ENCODE assay signal across 8 cellular contexts in genomic region chr18:76405761-76406356, GRCh38.
DNase-seq lines count a peak whose midpoint lies in the region; ATAC-seq and TF ChIP-seq lines count a peak whose summit lies in the region.

No MANE protein-coding gene starts in this region.

- no TSS peak for BruUV-seq in OCI-LY7 (replicated peaks; lab: Mats Ljungman, UMichigan)

- intact Hi-C loops in OCI-LY7 (cut with micrococcal nuclease; ENCODE audit: unreplicated experiment) = no loop called here
- intact Hi-C loops in thyroid gland (cut with DNase I) = no loop called here

- no peaks in the 10 kb centered on the region for H4K20me1 ChIP-seq in OCI-LY7 (ENCODE audit: insufficient read depth, low read length)

- no peak overlapping the region for H3K4me2 ChIP-seq in OCI-LY7 (ENCODE audit: low read length)

- H3K4me3 ChIP-seq in OCI-LY7 (ENCODE audit: low read depth, low read length, poor library complexity, severe bottlenecking) (no peak overlapping the region), thyroid gland (replicated peaks in 1 of 3) (no peak overlapping the region)

- H3K9me3 ChIP-seq in OCI-LY7 (ENCODE audit: low read length) (no peaks in the 10 kb centered on the region), thyroid gland (no peaks in the 10 kb centered on the region)

- H3K79me2 ChIP-seq in OCI-LY7 (ENCODE audit: insufficient read depth, low read depth, low read length) = peaks cover 6% of the 10 kb centered on the region; the same call in 1 of the 2 replicates

- DNase-seq in AML-193 (lab: John Stamatoyannopoulos, UW) (peak; percentile 20 to 29), GM19238 (ENCODE audit: insufficient read length, low spot score) (peak; percentile 32), OCI-LY7 (ENCODE audit: low spot score) (no peak), astrocyte of the hippocampus (ENCODE audit: low read depth, low spot score) (peak; percentile 70), islet precursor cell (peak; percentile 79), thyroid gland (peak; percentile 53 to 63), NCI-H345 (lab: John Stamatoyannopoulos, UW) (no peak)

- no peaks in the 10 kb centered on the region for H3K4me1 ChIP-seq in OCI-LY7 (ENCODE audit: insufficient read depth, low read length, poor library complexity, severe bottlenecking)
- peaks cover 3 to 9% of the 10 kb centered on the region in 2 donors for H3K4me1 ChIP-seq in thyroid gland

- H3K9me2 ChIP-seq in OCI-LY7 (ENCODE audit: insufficient read depth, low read length) = no peaks in the 10 kb centered on the region

- no peak for TF ChIP-seq POLR2A in thyroid gland (IDR thresholded peaks at IDR 0.05)

- TF ChIP-seq CTCF in OCI-LY7 (conservative IDR thresholded peaks at IDR 0.05; ENCODE audit: low read length) (peak; percentile 33; the same call in 1 of the 2 replicates), thyroid gland (IDR thresholded peaks at IDR 0.05) (peak in 4 of 6 experiments; percentile 29 to 56 (median 52))

- 71 to 72% methylated on average over 29 to 31 of the region's 31 CpGs for WGBS in thyroid gland, 2 donors

- ATAC-seq in HG03460 (IDR thresholded peaks at IDR 0.05; ENCODE audit: unreplicated experiment) = no peak

- H3K27ac ChIP-seq in OCI-LY7 (ENCODE audit: low read depth, low read length, poor library complexity, severe bottlenecking) (no peak overlapping the region), thyroid gland (no peak overlapping the region)

- CTCF ChIA-PET in OCI-LY7 (lab: Charles Lee; ENCODE audit: unreplicated experiment) = no interaction called here

- H3K36me3 ChIP-seq in OCI-LY7 (ENCODE audit: insufficient read depth, low read length) (peaks cover 15% of the 10 kb centered on the region), thyroid gland (no peaks in the 10 kb centered on the region)

- POLR2A ChIA-PET in OCI-LY7 (lab: Charles Lee) = no interaction called here

- H2AFZ ChIP-seq in OCI-LY7 (ENCODE audit: low read length) = no peak overlapping the region

- no peaks in the 10 kb centered on the region for H3K27me3 ChIP-seq in thyroid gland

Comparison
In these comparisons a context has a peak if more than half of its experiments do, and no peak if none do; other contexts are left out.
1. DNase-seq: peak in AML-193 (2 of 2), GM19238 (single experiment), astrocyte of the hippocampus (single experiment), islet precursor cell (single experiment) and thyroid gland (2 of 2); none in OCI-LY7 (single experiment) and NCI-H345 (single experiment).